Comparison of ENCODE assay signal across 24 cellular contexts in the genomic region with DNA sequence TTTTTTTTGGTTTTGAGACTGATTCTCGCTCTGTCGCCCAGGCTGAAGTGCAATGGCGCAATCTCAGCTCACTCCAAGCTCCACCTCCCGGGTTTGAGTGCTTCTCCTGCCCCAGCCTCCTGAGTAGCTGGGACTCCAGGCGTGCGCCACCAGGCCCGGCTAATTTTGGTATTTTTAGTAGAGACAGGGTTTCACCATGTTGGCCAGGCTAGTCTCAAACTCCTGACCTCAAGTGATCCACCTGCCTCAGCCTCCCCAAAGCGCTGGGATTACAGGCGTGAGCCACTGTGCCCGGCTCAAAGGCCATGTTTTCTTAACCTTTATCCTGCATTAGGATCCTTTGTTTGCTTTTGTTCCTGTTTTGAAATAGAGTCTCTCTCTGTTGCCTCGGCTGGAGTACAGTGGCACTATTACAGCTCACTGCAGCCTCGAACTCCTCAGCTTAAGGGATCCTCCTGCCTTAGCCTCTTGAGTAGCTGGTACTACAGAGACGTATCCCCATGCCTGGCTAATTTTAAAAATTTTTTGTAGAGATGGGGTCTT.
"Had no signal": no experiment of that assay in that cellular context is flagged by ENCODE, and none has a peak within 500 bp of the region (broad histone marks: within the 10 kb centered on the region; RNA-seq: fewer than 3 reads in every experiment).

No MANE protein-coding gene starts in this region.

- H3K27ac Mint-ChIP-seq: activated CD8-positive, alpha-beta T cell treated with anti-CD3 and anti-CD28 coated beads for 36 hours; activated T-cell treated with anti-CD3 and anti-CD28 coated beads, Interleukin-2, amount 50 U/mL, for 24 hours; activated T-helper 1 cell treated with anti-CD3 and anti-CD28 coated beads, Interleukin-12 subunit alpha, Interleukin-12 subunit beta, Interleukin-2, Interleukin-4 antibody, amounts not matched to agents 30 ng/mL and 10 ng/mL and 1 ng/mL, durations not matched to agents 14 hours and 24 hours and 36 hours had no signal

- H3K9me3 Mint-ChIP-seq: activated CD8-positive, alpha-beta T cell treated with anti-CD3 and anti-CD28 coated beads for 36 hours; activated naive CD4-positive, alpha-beta T cell treated with anti-CD3 and anti-CD28 coated beads, Interleukin-2, amount 50 U/mL, for 24 hours; activated T-cell treated with anti-CD3 and anti-CD28 coated beads, Interleukin-2, amount 50 U/mL, for 24 hours; activated T-helper 1 cell treated with anti-CD3 and anti-CD28 coated beads, Interleukin-12 subunit alpha, Interleukin-12 subunit beta, Interleukin-2, Interleukin-4 antibody, amounts not matched to agents 30 ng/mL and 10 ng/mL and 1 ng/mL, durations not matched to agents 14 hours and 24 hours and 36 hours had no signal

- H3K27me3 ChIP-seq: brain microvascular endothelial cell, Peyer's patch, SJSA1 had no signal

- H3K4me3 Mint-ChIP-seq: activated CD8-positive, alpha-beta T cell treated with anti-CD3 and anti-CD28 coated beads for 36 hours; activated naive CD4-positive, alpha-beta T cell treated with anti-CD3 and anti-CD28 coated beads, Interleukin-2, amount 50 U/mL, for 24 hours; activated T-cell treated with anti-CD3 and anti-CD28 coated beads, Interleukin-2, amount 50 U/mL, for 24 hours; activated T-helper 1 cell treated with anti-CD3 and anti-CD28 coated beads, Interleukin-12 subunit alpha, Interleukin-12 subunit beta, Interleukin-2, Interleukin-4 antibody, amounts not matched to agents 30 ng/mL and 10 ng/mL and 1 ng/mL, durations not matched to agents 14 hours and 24 hours and 36 hours had no signal

- H3K4me3 ChIP-seq: Peyer's patch, SJSA1 had no signal

- H3K9me3 ChIP-seq: Peyer's patch, SJSA1 had no signal

- H3K4me1 ChIP-seq: SJSA1 had no signal

- H3K27ac ChIP-seq: brain microvascular endothelial cell, Peyer's patch, RWPE1, SJSA1 had no signal

- DNase-seq: activated CD4-positive, alpha-beta T cell treated with anti-CD3 and anti-CD28 coated beads for 4 hours; activated CD8-positive, alpha-beta T cell treated with anti-CD3 and anti-CD28 coated beads for 36 hours; activated effector memory CD4-positive, alpha-beta T cell treated with Interleukin-2 at 50 U/mL for 16 hours; activated naive CD4-positive, alpha-beta T cell; activated T-cell treated with anti-CD3 and anti-CD28 coated beads, Interleukin-2, amount 50 U/mL, for 24 hours; amygdala; brain microvascular endothelial cell; cerebellar nuclear complex; KG1; NCI-H1092 treated with DMSO at 0.1 percent for 48 hours; NCI-H1417 treated with DMSO at 0.1 percent for 48 hours; NCI-H1694; NCI-H2029 treated with DMSO at 0.1 percent for 48 hours; NCI-H446; NCI-H524; Peyer's patch; Right ventricle myocardium superior; SW 1271 had no signal

- H3K27me3 Mint-ChIP-seq: activated CD8-positive, alpha-beta T cell treated with anti-CD3 and anti-CD28 coated beads for 36 hours; activated naive CD4-positive, alpha-beta T cell treated with anti-CD3 and anti-CD28 coated beads, Interleukin-2, amount 50 U/mL, for 24 hours; activated T-cell treated with anti-CD3 and anti-CD28 coated beads, Interleukin-2, amount 50 U/mL, for 24 hours had no signal

- ATAC-seq: activated CD4-positive, CD25-positive, alpha-beta regulatory T cell treated with anti-CD3 and anti-CD28 coated beads, Interleukin-2, amount 50 U/mL, for 24 hours; activated CD8-positive, alpha-beta T cell treated with anti-CD3 and anti-CD28 coated beads for 36 hours; SK-N-SH treated with all-trans-retinoic acid at 6 μM for 48 hours had no signal
